1 cellular context compared by ENCODE assay signal in the genomic region with DNA sequence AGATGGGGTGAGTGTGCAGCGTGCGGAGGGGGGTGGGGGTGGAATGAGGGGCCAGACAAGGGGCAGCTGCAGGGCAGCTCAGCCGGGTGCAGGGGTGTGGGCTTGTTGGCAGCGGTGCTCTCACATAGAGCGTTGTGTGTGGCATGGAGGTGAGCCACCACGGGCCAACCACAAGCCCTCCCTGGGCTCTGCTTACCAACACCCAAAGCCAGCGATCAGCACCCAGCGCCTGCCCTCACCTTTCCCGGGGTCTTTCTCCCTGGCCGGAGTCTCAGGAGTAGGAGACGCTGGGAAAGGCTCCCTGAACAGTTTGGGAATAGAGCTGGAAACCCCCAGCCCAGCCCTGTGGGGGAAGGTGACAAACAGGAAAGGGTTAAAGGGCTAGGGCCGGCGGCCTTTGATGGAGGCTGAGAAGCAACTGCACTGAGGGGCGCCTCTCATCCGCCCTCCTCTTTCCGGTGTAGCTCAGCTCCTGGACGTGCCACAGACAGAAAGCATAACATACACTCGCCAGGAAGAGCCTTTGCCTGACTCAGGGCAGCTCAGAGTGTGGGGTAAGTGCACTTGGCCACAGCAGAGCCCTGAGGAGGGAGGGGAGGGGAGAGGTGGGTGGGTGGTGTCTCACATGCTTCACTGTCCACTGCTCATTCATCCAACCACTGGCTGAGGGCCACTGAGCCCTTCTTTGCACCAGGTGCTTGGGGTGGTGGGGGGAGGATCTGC.
TF ChIP-seq lines count a peak whose summit lies in the region.

No MANE protein-coding gene starts in this region.

TF ChIP-seq in HepG2, 621 proteins besides CTCF, POLR2A, EP300 and RAD21 (continued from another document and continues in another):
- TF ChIP-seq, protein P1, sequence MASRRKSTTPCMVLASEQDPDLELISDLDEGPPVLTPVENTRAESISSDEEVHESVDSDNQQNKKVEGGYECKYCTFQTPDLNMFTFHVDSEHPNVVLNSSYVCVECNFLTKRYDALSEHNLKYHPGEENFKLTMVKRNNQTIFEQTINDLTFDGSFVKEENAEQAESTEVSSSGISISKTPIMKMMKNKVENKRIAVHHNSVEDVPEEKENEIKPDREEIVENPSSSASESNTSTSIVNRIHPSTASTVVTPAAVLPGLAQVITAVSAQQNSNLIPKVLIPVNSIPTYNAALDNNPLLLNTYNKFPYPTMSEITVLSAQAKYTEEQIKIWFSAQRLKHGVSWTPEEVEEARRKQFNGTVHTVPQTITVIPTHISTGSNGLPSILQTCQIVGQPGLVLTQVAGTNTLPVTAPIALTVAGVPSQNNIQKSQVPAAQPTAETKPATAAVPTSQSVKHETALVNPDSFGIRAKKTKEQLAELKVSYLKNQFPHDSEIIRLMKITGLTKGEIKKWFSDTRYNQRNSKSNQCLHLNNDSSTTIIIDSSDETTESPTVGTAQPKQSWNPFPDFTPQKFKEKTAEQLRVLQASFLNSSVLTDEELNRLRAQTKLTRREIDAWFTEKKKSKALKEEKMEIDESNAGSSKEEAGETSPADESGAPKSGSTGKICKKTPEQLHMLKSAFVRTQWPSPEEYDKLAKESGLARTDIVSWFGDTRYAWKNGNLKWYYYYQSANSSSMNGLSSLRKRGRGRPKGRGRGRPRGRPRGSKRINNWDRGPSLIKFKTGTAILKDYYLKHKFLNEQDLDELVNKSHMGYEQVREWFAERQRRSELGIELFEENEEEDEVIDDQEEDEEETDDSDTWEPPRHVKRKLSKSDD (CRISPR knock-in tag; IDR thresholded peaks at IDR 0.05; ENCODE audit: low read depth): no peak
- no peak for TF ChIP-seq MAFK (conservative IDR thresholded peaks at IDR 0.05 in 1 of 2, IDR thresholded peaks at IDR 0.05 in 1 of 2; ENCODE audit: low read length in 2 of 2)
- peak; percentile 85; the same call in 1 of the 2 replicates for TF ChIP-seq ETV5 (CRISPR knock-in tag; IDR thresholded peaks at IDR 0.05; ENCODE audit: borderline replicate concordance)
- TF ChIP-seq ZBTB7B (CRISPR knock-in tag; IDR thresholded peaks at IDR 0.05): peak; percentile 23; the same call in 1 of the 2 replicates
- TF ChIP-seq SCMH1 (CRISPR knock-in tag; IDR thresholded peaks at IDR 0.05; ENCODE audit: borderline replicate concordance): no peak
- TF ChIP-seq, protein P2, sequence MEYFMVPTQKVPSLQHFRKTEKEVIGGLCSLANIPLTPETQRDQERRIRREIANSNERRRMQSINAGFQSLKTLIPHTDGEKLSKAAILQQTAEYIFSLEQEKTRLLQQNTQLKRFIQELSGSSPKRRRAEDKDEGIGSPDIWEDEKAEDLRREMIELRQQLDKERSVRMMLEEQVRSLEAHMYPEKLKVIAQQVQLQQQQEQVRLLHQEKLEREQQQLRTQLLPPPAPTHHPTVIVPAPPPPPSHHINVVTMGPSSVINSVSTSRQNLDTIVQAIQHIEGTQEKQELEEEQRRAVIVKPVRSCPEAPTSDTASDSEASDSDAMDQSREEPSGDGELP (IDR thresholded peaks at IDR 0.05; ENCODE audit: borderline replicate concordance, low read depth): peak; percentile 7; the same call in 1 of the 2 replicates
- peak; percentile 61; the same call in 1 of the 2 replicates for TF ChIP-seq ZNF619 (CRISPR knock-in tag; IDR thresholded peaks at IDR 0.05)
- no peak for TF ChIP-seq NR2F2 (IDR thresholded peaks at IDR 0.05; ENCODE audit: borderline replicate concordance, low read depth)
- no peak for TF ChIP-seq ZSCAN30 (CRISPR knock-in tag; IDR thresholded peaks at IDR 0.05)
- TF ChIP-seq BRCA1 (CRISPR knock-in tag; IDR thresholded peaks at IDR 0.05): no peak
- TF ChIP-seq, protein P3, sequence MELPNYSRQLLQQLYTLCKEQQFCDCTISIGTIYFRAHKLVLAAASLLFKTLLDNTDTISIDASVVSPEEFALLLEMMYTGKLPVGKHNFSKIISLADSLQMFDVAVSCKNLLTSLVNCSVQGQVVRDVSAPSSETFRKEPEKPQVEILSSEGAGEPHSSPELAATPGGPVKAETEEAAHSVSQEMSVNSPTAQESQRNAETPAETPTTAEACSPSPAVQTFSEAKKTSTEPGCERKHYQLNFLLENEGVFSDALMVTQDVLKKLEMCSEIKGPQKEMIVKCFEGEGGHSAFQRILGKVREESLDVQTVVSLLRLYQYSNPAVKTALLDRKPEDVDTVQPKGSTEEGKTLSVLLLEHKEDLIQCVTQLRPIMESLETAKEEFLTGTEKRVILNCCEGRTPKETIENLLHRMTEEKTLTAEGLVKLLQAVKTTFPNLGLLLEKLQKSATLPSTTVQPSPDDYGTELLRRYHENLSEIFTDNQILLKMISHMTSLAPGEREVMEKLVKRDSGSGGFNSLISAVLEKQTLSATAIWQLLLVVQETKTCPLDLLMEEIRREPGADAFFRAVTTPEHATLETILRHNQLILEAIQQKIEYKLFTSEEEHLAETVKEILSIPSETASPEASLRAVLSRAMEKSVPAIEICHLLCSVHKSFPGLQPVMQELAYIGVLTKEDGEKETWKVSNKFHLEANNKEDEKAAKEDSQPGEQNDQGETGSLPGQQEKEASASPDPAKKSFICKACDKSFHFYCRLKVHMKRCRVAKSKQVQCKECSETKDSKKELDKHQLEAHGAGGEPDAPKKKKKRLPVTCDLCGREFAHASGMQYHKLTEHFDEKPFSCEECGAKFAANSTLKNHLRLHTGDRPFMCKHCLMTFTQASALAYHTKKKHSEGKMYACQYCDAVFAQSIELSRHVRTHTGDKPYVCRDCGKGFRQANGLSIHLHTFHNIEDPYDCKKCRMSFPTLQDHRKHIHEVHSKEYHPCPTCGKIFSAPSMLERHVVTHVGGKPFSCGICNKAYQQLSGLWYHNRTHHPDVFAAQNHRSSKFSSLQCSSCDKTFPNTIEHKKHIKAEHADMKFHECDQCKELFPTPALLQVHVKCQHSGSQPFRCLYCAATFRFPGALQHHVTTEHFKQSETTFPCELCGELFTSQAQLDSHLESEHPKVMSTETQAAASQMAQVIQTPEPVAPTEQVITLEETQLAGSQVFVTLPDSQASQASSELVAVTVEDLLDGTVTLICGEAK (IDR thresholded peaks at IDR 0.05): no peak
- TF ChIP-seq, protein P3 (CRISPR knock-in tag; IDR thresholded peaks at IDR 0.05): no peak
- TF ChIP-seq MED8 (CRISPR knock-in tag; IDR thresholded peaks at IDR 0.05; ENCODE audit: insufficient replicate concordance): no peak
- no peak for TF ChIP-seq RXRB (CRISPR knock-in tag; IDR thresholded peaks at IDR 0.05; ENCODE audit: borderline replicate concordance)
- peak; percentile 29 for TF ChIP-seq HNRNPLL (IDR thresholded peaks at IDR 0.05; ENCODE audit: low read depth, low read length, poor library complexity, severe bottlenecking)
- TF ChIP-seq GATAD2A (CRISPR knock-in tag; IDR thresholded peaks at IDR 0.05): peak; percentile 39; the same call in 1 of the 2 replicates
- TF ChIP-seq ZNF234 (CRISPR knock-in tag; conservative IDR thresholded peaks at IDR 0.05): no peak
- 0 out of 2 replicates have a peak, but pooled peaks have one; percentile 12 for TF ChIP-seq KDM3A (CRISPR knock-in tag; IDR thresholded peaks at IDR 0.05; ENCODE audit: low read depth)
- TF ChIP-seq CBX5 (CRISPR knock-in tag; IDR thresholded peaks at IDR 0.05; ENCODE audit: borderline replicate concordance): no peak
- 0 out of 2 replicates have a peak, but pooled peaks have one; percentile 5 for TF ChIP-seq FOXO1 (CRISPR knock-in tag; IDR thresholded peaks at IDR 0.05)
- TF ChIP-seq, protein P4, sequence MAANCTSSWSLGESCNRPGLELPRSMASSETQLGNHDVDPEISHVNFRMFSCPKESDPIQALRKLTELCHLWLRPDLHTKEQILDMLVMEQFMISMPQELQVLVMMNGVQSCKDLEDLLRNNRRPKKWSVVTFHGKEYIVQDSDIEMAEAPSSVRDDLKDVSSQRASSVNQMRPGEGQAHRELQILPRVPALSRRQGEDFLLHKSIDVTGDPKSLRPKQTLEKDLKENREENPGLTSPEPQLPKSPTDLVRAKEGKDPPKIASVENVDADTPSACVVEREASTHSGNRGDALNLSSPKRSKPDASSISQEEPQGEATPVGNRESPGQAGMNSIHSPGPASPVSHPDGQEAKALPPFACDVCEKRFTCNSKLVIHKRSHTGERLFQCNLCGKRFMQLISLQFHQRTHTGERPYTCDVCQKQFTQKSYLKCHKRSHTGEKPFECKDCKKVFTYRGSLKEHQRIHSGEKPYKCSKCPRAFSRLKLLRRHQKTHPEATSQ (CRISPR knock-in tag; IDR thresholded peaks at IDR 0.05; ENCODE audit: borderline replicate concordance): no peak
- TF ChIP-seq, protein P5, sequence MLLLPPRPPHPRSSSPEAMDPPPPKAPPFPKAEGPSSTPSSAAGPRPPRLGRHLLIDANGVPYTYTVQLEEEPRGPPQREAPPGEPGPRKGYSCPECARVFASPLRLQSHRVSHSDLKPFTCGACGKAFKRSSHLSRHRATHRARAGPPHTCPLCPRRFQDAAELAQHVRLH (CRISPR knock-in tag; IDR thresholded peaks at IDR 0.05; ENCODE audit: borderline replicate concordance, low read depth): no peak
- TF ChIP-seq ZSCAN31 (CRISPR knock-in tag; IDR thresholded peaks at IDR 0.05; ENCODE audit: low read depth): no peak
- no peak for TF ChIP-seq ZNF329 (CRISPR knock-in tag; IDR thresholded peaks at IDR 0.05; ENCODE audit: low read depth)
- TF ChIP-seq ZNF101 (CRISPR knock-in tag; IDR thresholded peaks at IDR 0.05; ENCODE audit: borderline replicate concordance, low read depth): no peak
- TF ChIP-seq, protein P6, sequence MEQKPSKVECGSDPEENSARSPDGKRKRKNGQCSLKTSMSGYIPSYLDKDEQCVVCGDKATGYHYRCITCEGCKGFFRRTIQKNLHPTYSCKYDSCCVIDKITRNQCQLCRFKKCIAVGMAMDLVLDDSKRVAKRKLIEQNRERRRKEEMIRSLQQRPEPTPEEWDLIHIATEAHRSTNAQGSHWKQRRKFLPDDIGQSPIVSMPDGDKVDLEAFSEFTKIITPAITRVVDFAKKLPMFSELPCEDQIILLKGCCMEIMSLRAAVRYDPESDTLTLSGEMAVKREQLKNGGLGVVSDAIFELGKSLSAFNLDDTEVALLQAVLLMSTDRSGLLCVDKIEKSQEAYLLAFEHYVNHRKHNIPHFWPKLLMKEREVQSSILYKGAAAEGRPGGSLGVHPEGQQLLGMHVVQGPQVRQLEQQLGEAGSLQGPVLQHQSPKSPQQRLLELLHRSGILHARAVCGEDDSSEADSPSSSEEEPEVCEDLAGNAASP (CRISPR knock-in tag; IDR thresholded peaks at IDR 0.05; ENCODE audit: borderline replicate concordance): no peak
- TF ChIP-seq ZNF772 (CRISPR knock-in tag; IDR thresholded peaks at IDR 0.05): no peak
- no peak for TF ChIP-seq KLF13 (CRISPR knock-in tag; IDR thresholded peaks at IDR 0.05)
- TF ChIP-seq KLF9 (CRISPR knock-in tag; IDR thresholded peaks at IDR 0.05; ENCODE audit: low read depth): no peak
- TF ChIP-seq ZNF225 (CRISPR knock-in tag; IDR thresholded peaks at IDR 0.05): 0 out of 2 replicates have a peak, but pooled peaks have one; percentile 15
- no peak for TF ChIP-seq RBM22 (optimal IDR thresholded peaks at IDR 0.05; ENCODE audit: low read length)
- TF ChIP-seq SOX5 (CRISPR knock-in tag; IDR thresholded peaks at IDR 0.05; ENCODE audit: borderline replicate concordance): 0 out of 2 replicates have a peak, but pooled peaks have one; percentile 11
- TF ChIP-seq ASH2L (IDR thresholded peaks at IDR 0.05; ENCODE audit: insufficient read length, low read depth, low read length): no peak
- no peak for TF ChIP-seq GPN1 (CRISPR knock-in tag; IDR thresholded peaks at IDR 0.05; ENCODE audit: borderline replicate concordance)
- no peak for TF ChIP-seq ARNT (IDR thresholded peaks at IDR 0.05)
- no peak for TF ChIP-seq KDM6A (CRISPR knock-in tag; IDR thresholded peaks at IDR 0.05; ENCODE audit: low read depth)
- TF ChIP-seq, protein P7, sequence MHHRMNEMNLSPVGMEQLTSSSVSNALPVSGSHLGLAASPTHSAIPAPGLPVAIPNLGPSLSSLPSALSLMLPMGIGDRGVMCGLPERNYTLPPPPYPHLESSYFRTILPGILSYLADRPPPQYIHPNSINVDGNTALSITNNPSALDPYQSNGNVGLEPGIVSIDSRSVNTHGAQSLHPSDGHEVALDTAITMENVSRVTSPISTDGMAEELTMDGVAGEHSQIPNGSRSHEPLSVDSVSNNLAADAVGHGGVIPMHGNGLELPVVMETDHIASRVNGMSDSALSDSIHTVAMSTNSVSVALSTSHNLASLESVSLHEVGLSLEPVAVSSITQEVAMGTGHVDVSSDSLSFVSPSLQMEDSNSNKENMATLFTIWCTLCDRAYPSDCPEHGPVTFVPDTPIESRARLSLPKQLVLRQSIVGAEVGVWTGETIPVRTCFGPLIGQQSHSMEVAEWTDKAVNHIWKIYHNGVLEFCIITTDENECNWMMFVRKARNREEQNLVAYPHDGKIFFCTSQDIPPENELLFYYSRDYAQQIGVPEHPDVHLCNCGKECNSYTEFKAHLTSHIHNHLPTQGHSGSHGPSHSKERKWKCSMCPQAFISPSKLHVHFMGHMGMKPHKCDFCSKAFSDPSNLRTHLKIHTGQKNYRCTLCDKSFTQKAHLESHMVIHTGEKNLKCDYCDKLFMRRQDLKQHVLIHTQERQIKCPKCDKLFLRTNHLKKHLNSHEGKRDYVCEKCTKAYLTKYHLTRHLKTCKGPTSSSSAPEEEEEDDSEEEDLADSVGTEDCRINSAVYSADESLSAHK (CRISPR knock-in tag; IDR thresholded peaks at IDR 0.05; ENCODE audit: borderline replicate concordance): no peak
- TF ChIP-seq DNMT3B (CRISPR knock-in tag; conservative IDR thresholded peaks at IDR 0.05): no peak
- no peak for TF ChIP-seq HES4 (CRISPR knock-in tag; IDR thresholded peaks at IDR 0.05; ENCODE audit: borderline replicate concordance)
- no peak for TF ChIP-seq ZNF354B (CRISPR knock-in tag; IDR thresholded peaks at IDR 0.05)
- TF ChIP-seq ZNF12 (CRISPR knock-in tag; IDR thresholded peaks at IDR 0.05): 0 out of 2 replicates have a peak, but pooled peaks have one; percentile 22
- TF ChIP-seq ZNF615 (CRISPR knock-in tag; IDR thresholded peaks at IDR 0.05; ENCODE audit: borderline replicate concordance): no peak
